Comparison of ENCODE assay signal across 17 cellular contexts in the genomic region with DNA sequence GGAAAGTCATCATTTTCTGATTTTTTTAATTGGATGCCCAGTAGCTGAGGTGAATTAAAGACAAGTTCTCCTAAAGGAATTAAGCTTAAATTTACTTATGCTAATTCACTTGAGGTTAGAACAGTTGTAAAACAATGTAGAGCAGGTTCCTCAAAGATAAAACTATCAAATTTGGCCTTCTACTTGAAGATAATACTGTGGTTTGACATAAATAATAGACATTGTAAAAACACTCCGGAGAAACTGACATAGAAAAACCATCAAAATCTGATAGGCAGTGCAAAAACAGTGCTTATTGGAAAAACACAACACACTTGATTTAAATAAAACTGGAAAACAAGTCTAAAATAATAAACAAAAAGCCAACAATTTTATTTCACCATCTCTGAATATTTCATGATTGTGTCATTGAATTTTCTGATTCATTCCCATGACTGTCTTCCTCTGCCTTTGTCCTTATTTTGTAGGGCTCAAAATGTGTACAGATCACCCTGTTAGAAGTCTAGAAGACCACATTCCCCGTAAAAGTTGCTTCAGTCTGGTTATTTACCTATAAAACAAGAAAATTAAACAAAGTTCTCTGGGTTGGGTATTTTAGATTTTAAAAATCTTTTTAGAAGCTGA. TPM values are rescaled to one million over a fixed set of nuclear protein-coding genes. Genes with fewer than 3 reads are reported as not detected.
DNase-seq lines count a peak whose midpoint lies in the region; ATAC-seq and TF ChIP-seq lines count a peak whose summit lies in the region.
"Had no signal": no experiment of that assay in that cellular context is flagged by ENCODE, and none has a peak within 500 bp of the region (broad histone marks: within the 10 kb centered on the region; RNA-seq: fewer than 3 reads in every experiment).

No MANE protein-coding gene starts in this region.

- no peaks in the 10 kb centered on the region for H3K9me3 ChIP-seq in mesenchymal stem cell (ENCODE audit: control insufficient read depth, low read length)
- H3K9me3 ChIP-seq: heart right ventricle had no signal

- H2BK12ac ChIP-seq in mesenchymal stem cell (ENCODE audit: low read length in 2 of 2) = no peak overlapping the region

- 44% methylated on average over 1 of the region's 2 CpGs for WGBS in mesenchymal stem cell
- no CpG with 5 or more reads among the region's 2 CpGs for WGBS in mesendoderm (ENCODE audit: extremely low coverage, insufficient coverage, low lambda C conversion rate)

- H4K5ac ChIP-seq in mesendoderm (ENCODE audit: low read length) = no peak overlapping the region

- no peak overlapping the region for H3K14ac ChIP-seq in mesenchymal stem cell (ENCODE audit: low read length in 2 of 2)

- H3K4me3 Mint-ChIP-seq in Calu3 (ENCODE audit: low read depth, unreplicated experiment) = no peak overlapping the region
- H3K4me3 Mint-ChIP-seq: memory B cell, nephron progenitor cell had no signal

- no peaks in the 10 kb centered on the region for H3K79me2 ChIP-seq in mesendoderm (ENCODE audit: control insufficient read depth, insufficient read depth, low read length)

- H3K36me3 ChIP-seq in mesenchymal stem cell (ENCODE audit: control insufficient read depth in 1 of 2, insufficient read depth in 2 of 2, low read depth in 1 of 2, low read length in 2 of 2) (no peaks in the 10 kb centered on the region), mesendoderm (ENCODE audit: control insufficient read depth, insufficient read depth, low read length) (no peaks in the 10 kb centered on the region)
- H3K36me3 ChIP-seq: heart right ventricle had no signal

- no peak overlapping the region for H4K8ac ChIP-seq in mesenchymal stem cell (ENCODE audit: low read length)
- H4K8ac ChIP-seq in mesendoderm (ENCODE audit: low read depth, low read length) = no peak overlapping the region

- CTCF ChIA-PET in Calu3 (lab: Charles Lee) = no interaction called here

- no peak overlapping the region for H3K27ac Mint-ChIP-seq in Calu3 (ENCODE audit: unreplicated experiment)
- H3K27ac Mint-ChIP-seq: memory B cell, nephron progenitor cell had no signal

- H3K4me2 ChIP-seq in mesenchymal stem cell (ENCODE audit: low read length, poor library complexity, severe bottlenecking) (no peak overlapping the region), mesendoderm (ENCODE audit: low read length) (no peak overlapping the region)

- H3K9me3 Mint-ChIP-seq in Calu3 (ENCODE audit: low read depth, unreplicated experiment) = no peaks in the 10 kb centered on the region
- H3K9me3 Mint-ChIP-seq: memory B cell, nephron progenitor cell had no signal

- H4K91ac ChIP-seq in mesenchymal stem cell (ENCODE audit: low read length) = no peak overlapping the region

- H3K27me3 ChIP-seq in mesenchymal stem cell (ENCODE audit: control insufficient read depth in 1 of 2, insufficient read depth in 1 of 2, low read length in 2 of 2) (no peaks in the 10 kb centered on the region), mesendoderm (ENCODE audit: insufficient read depth, low read length, poor library complexity) (no peaks in the 10 kb centered on the region)
- H3K27me3 ChIP-seq: heart right ventricle had no signal

- no TSS peak for BruUV-seq in Calu3 (replicated peaks; lab: Mats Ljungman, UMichigan)

- H3K9ac ChIP-seq in mesenchymal stem cell (ENCODE audit: low read length) (peak overlapping the region; percentile 51), mesendoderm (ENCODE audit: low read length) (no peak overlapping the region)

- H3K27ac ChIP-seq in mesenchymal stem cell (ENCODE audit: low read length, poor library complexity, severe bottlenecking) (no peak overlapping the region), mesendoderm (ENCODE audit: low read depth, low read length) (no peak overlapping the region)
- H3K27ac ChIP-seq: heart right ventricle had no signal

- H3K4me1 ChIP-seq in mesenchymal stem cell (ENCODE audit: control insufficient read depth, insufficient read depth, low read depth, low read length) (no peaks in the 10 kb centered on the region), mesendoderm (ENCODE audit: control insufficient read depth, low read depth, low read length) (no peaks in the 10 kb centered on the region)

- H3K56ac ChIP-seq in mesendoderm (ENCODE audit: low read length) = no peak overlapping the region

- H3K18ac ChIP-seq in mesenchymal stem cell (ENCODE audit: low read depth in 1 of 2, low read length in 2 of 2) (no peak overlapping the region), mesendoderm (ENCODE audit: low read length) (no peak overlapping the region)

- no peak overlapping the region for H3K4ac ChIP-seq in mesenchymal stem cell (ENCODE audit: low read depth in 1 of 2, low read length in 2 of 2)
- no peak overlapping the region for H3K4ac ChIP-seq in mesendoderm (ENCODE audit: low read depth, low read length)

- ATAC-seq in HG03159 (IDR thresholded peaks at IDR 0.05; ENCODE audit: unreplicated experiment) (no peak), GM18870 (IDR thresholded peaks at IDR 0.05; ENCODE audit: unreplicated experiment) (no peak)
- ATAC-seq: heart right ventricle; stimulated activated naive CD8-positive, alpha-beta T cell treated with anti-CD3 and anti-CD28 coated beads, Interleukin-15, Interleukin-2, amounts not matched to agents 100 U/mL and 50 U/mL, for 24 hours had no signal

- H2AK5ac ChIP-seq in mesenchymal stem cell (ENCODE audit: low read length, severe bottlenecking) (no peak overlapping the region), mesendoderm (ENCODE audit: low read length) (no peak overlapping the region)

- no peaks in the 10 kb centered on the region for H3K79me1 ChIP-seq in mesenchymal stem cell (replicated peaks; ENCODE audit: low read length, poor library complexity, severe bottlenecking)
- no peaks in the 10 kb centered on the region for H3K79me1 ChIP-seq in mesendoderm (ENCODE audit: low read length)

- no peaks in the 10 kb centered on the region for H3K27me3 Mint-ChIP-seq in Calu3 (ENCODE audit: unreplicated experiment)

- peaks cover 24% of the 10 kb centered on the region for H3K4me1 Mint-ChIP-seq in Calu3 (ENCODE audit: low read depth, unreplicated experiment)

- H2BK120ac ChIP-seq in mesenchymal stem cell (ENCODE audit: low read depth, low read length) = no peak overlapping the region
- no peak overlapping the region for H2BK120ac ChIP-seq in mesendoderm (ENCODE audit: low read depth, low read length)

- H3K4me3 ChIP-seq in cardiac fibroblast (replicated peaks in 1 of 2; ENCODE audit: low read depth in 2 of 2, low read length in 2 of 2) (no peak overlapping the region), mesenchymal stem cell (ENCODE audit: insufficient read depth in 1 of 2, low read depth in 1 of 2, low read length in 2 of 2) (no peak overlapping the region), mesendoderm (ENCODE audit: low read length) (no peak overlapping the region)
- H3K4me3 ChIP-seq: heart right ventricle had no signal

- peak; percentile 46 for DNase-seq in AG08395 (ENCODE audit: low spot score)
- DNase-seq in M059J (ENCODE audit: low read depth) = peak; percentile 44
- DNase-seq in cardiac fibroblast (ENCODE audit: low read depth in 2 of 2) = peak; percentile 44 to 87
- DNase-seq in mesenchymal stem cell = no peak
- DNase-seq in Calu3 = no peak
- DNase-seq in mesendoderm = no peak
- DNase-seq: cortex of kidney; heart right ventricle; MM.1S; NCI-H187; NCI-H510A; nephron progenitor cell; stimulated activated CD4-positive, alpha-beta T cell treated with anti-CD3 and anti-CD28 coated beads, Interleukin-15, amount 100 ng/mL, for 24 hours; stimulated activated naive CD8-positive, alpha-beta T cell treated with anti-CD3 and anti-CD28 coated beads, Interleukin-15, Interleukin-2, amounts not matched to agents 100 U/mL and 50 U/mL, for 24 hours had no signal

- H3K36me3 Mint-ChIP-seq in Calu3 (ENCODE audit: insufficient read depth, unreplicated experiment) = no peaks in the 10 kb centered on the region
- H3K36me3 Mint-ChIP-seq: memory B cell had no signal

- H2AFZ ChIP-seq in mesenchymal stem cell (ENCODE audit: low read depth, low read length) = no peak overlapping the region

- no peak overlapping the region for H2BK15ac ChIP-seq in mesenchymal stem cell (ENCODE audit: low read depth, poor library complexity, severe bottlenecking)
- H2BK15ac ChIP-seq in mesendoderm (replicated peaks; ENCODE audit: low read depth) = no peak overlapping the region

- no peak for TF ChIP-seq CTCF in cardiac fibroblast (IDR thresholded peaks at IDR 0.05; ENCODE audit: low read depth, low read length)
- no peak for TF ChIP-seq CTCF in Calu3 (IDR thresholded peaks at IDR 0.05; ENCODE audit: unreplicated experiment)

- intact Hi-C loops in Calu3 (cut with micrococcal nuclease; ENCODE audit: unreplicated experiment) = no loop called here

- no peak overlapping the region for H2BK5ac ChIP-seq in mesenchymal stem cell (ENCODE audit: low read depth, low read length, poor library complexity, severe bottlenecking)
- H2BK5ac ChIP-seq in mesendoderm (ENCODE audit: low read length) = no peak overlapping the region

- no peak overlapping the region for H3K23ac ChIP-seq in mesenchymal stem cell (ENCODE audit: low read length in 2 of 2)
- no peak overlapping the region for H3K23ac ChIP-seq in mesendoderm (ENCODE audit: low read length)

RNA-seq across cellular contexts. Expression of a gene that starts 28.3 kb away (rescaled TPM):
- total RNA-seq in M059J (2014; rRNA removed; shearing (Covaris generic)) = 0.39 and 0.76 TPM in 2 replicates
- 7.2 TPM for polyA plus RNA-seq in mesenchymal stem cell (2013, experiment 1 of 2)
- 8.0 TPM for polyA plus RNA-seq in mesenchymal stem cell (2013, experiment 2 of 2)
- 37.6 and 49.6 TPM in 2 replicates for total RNA-seq in Calu3 (2022)
- polyA plus RNA-seq in mesendoderm (2013, experiment 1 of 2) = 0.06 TPM
- polyA plus RNA-seq in mesendoderm (2013, experiment 2 of 2) = 0.08 TPM

RNA-seq across cellular contexts. Expression of a gene that starts 52.3 kb away (rescaled TPM):
- total RNA-seq in M059J (2014; rRNA removed; shearing (Covaris generic)) = 30.1 and 48.1 TPM in 2 replicates
- 48.2 TPM for polyA plus RNA-seq in mesenchymal stem cell (2013, experiment 1 of 2)
- polyA plus RNA-seq in mesenchymal stem cell (2013, experiment 2 of 2) = 51.3 TPM
- total RNA-seq in Calu3 (2022) = 29.1 and 30.7 TPM in 2 replicates
- polyA plus RNA-seq in mesendoderm (2013, experiment 1 of 2) = 115 TPM
- 114 TPM for polyA plus RNA-seq in mesendoderm (2013, experiment 2 of 2)

Comparison
In these comparisons a context has a peak if more than half of its experiments do, and no peak if none do; other contexts are left out.
1. DNase-seq: peak in AG08395 (single experiment), M059J (single experiment) and cardiac fibroblast (2 of 2); none in mesenchymal stem cell (single experiment), Calu3 (single experiment) and mesendoderm (single experiment).
2. RNA of a gene that starts 28.3 kb away (total RNA-seq): 37.6 to 49.6 TPM in Calu3; 0.39 to 0.76 TPM in M059J; every median in the first group is over 10 times any median in the second.